ENCODE assay signal across 9 cellular contexts in genomic region chr12:49672351-49673181, GRCh38. TPM values are rescaled to one million over a fixed set of nuclear protein-coding genes. Genes with fewer than 3 reads are reported as not detected.
DNase-seq lines count a peak whose midpoint lies in the region; ATAC-seq, FAIRE-seq and TF ChIP-seq lines count a peak whose summit lies in the region.
"Had no signal": no experiment of that assay in that cellular context is flagged by ENCODE, and none has a peak within 500 bp of the region (broad histone marks: within the 10 kb centered on the region; RNA-seq: fewer than 3 reads in every experiment).

No MANE protein-coding gene starts in this region.

- FAIRE-seq in GM19239 (lab: Jason Lieb, UNC) (no peak), D721Med (lab: Jason Lieb, UNC) (no peak)

- ATAC-seq in Right ventricle myocardium superior (ENCODE audit: poor library complexity) = no peak

- no peaks in the 10 kb centered on the region for H3K9me3 ChIP-seq in muscle layer of duodenum (ENCODE audit: control insufficient read depth in 1 of 2, low read length in 2 of 2)
- no peaks in the 10 kb centered on the region for H3K9me3 ChIP-seq in uterus

- H3K4me3 ChIP-seq in muscle layer of duodenum (ENCODE audit: low read depth in 1 of 2, low read length in 2 of 2) (peak overlapping the region in 1 of 2 donors; percentile 17), uterus (no peak overlapping the region)
- H3K4me3 ChIP-seq: SK-N-MC had no signal

- no peaks in the 10 kb centered on the region for H3K36me3 ChIP-seq in muscle layer of duodenum (ENCODE audit: control insufficient read depth in 1 of 2, insufficient read depth in 2 of 2, low read length in 2 of 2)
- H3K36me3 ChIP-seq in uterus = no peaks in the 10 kb centered on the region

- H3K4me1 ChIP-seq in muscle layer of duodenum (ENCODE audit: control insufficient read depth in 1 of 2, insufficient read depth in 2 of 2, low read length in 2 of 2) = peaks cover 34 to 52% of the 10 kb centered on the region in 2 donors
- H3K4me1 ChIP-seq in uterus = peaks cover 14 to 28% of the 10 kb centered on the region in 2 donors

- DNase-seq in cardiac septum (ENCODE audit: low spot score) = peak; percentile 75
- no peak for DNase-seq in Right ventricle myocardium superior
- peak; percentile 58 for DNase-seq in cerebellum (ENCODE audit: low spot score)
- DNase-seq in uterus = no peak
- no peak for DNase-seq in GM19239 (ENCODE audit: insufficient read length, low spot score)
- DNase-seq in islet precursor cell = no peak
- DNase-seq in D721Med (ENCODE audit: insufficient read length, low spot score) = no peak

- intact Hi-C loops in cardiac septum (cut with DNase I) = loop anchor here (1.0 kb wide), 1 partner anchor 9 kb away; no protein-coding TSS in a partner anchor
- intact Hi-C loops in Right ventricle myocardium superior (cut with DNase I) = no loop called here
- intact Hi-C loops in uterus (cut with DNase I; ENCODE audit: low total_unique reads) = no loop called here

- TF ChIP-seq POLR2A in uterus (IDR thresholded peaks at IDR 0.05) = no peak

- H3K27me3 ChIP-seq in muscle layer of duodenum (ENCODE audit: low read depth, low read length) = no peaks in the 10 kb centered on the region
- H3K27me3 ChIP-seq in uterus = no peaks in the 10 kb centered on the region

- H3K27ac ChIP-seq in muscle layer of duodenum (ENCODE audit: low read length) (peak overlapping the region; percentile 80), uterus (peak overlapping the region; percentile 92 to 99)
- H3K27ac ChIP-seq: SK-N-MC had no signal

- TF ChIP-seq CTCF in uterus (IDR thresholded peaks at IDR 0.05) (no peak), D721Med (IDR thresholded peaks at IDR 0.05; ENCODE audit: insufficient read depth, missing control alignments) (no peak)

RNA-seq across cellular contexts. Expression of gene FMNL3, which starts 34.6 kb away (rescaled TPM):
- total RNA-seq in cardiac septum = 19.8 TPM
- total RNA-seq in Right ventricle myocardium superior = 9.4 TPM
- total RNA-seq in cerebellum = 22.7 TPM
- total RNA-seq in uterus = 10 to 100 TPM in 2 of 4 donors, 1 to 10 TPM in 2; 3.3 to 45.7 (median 20.4) TPM

RNA-seq across cellular contexts. Expression of gene PRPF40B, which starts 49.2 kb away (rescaled TPM):
- total RNA-seq in cardiac septum (30.1 TPM), Right ventricle myocardium superior (19.1 TPM), cerebellum (22.8 TPM), uterus (10 to 100 TPM; 17.4 to 72.9 (median 25.4) TPM)

Comparison
In these comparisons a context has a peak if more than half of its experiments do, and no peak if none do; other contexts are left out.
1. DNase-seq: peak in cardiac septum (single experiment) and cerebellum (single experiment); none in Right ventricle myocardium superior (single experiment), uterus (0 of 2), GM19239 (single experiment), islet precursor cell (single experiment) and D721Med (single experiment).